In the genomic region with DNA sequence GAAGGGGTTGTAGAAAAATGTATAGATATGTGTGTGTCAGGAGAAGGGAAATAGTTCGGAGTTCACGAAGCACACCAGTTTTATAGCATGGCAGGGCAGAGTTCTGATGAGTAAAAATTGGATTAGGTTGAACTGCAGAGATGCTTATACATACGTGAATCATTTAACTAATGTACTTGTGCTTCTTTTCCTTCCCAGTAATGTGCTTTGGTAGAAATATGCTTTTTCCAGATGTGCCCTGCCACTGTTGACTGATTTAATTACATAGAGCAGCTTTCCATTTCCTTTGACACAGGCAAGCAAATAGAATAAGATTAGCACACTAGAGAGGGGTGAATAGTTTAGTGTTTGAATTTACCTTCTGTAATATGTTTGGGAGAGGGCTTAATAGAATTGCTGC, we compare ENCODE assay signal across 25 cellular contexts. TPM values are rescaled to one million over a fixed set of nuclear protein-coding genes. Genes with fewer than 3 reads are reported as not detected.
DNase-seq lines count a peak whose midpoint lies in the region; ATAC-seq and TF ChIP-seq lines count a peak whose summit lies in the region.
"Had no signal": no experiment of that assay in that cellular context is flagged by ENCODE, and none has a peak within 500 bp of the region (broad histone marks: within the 10 kb centered on the region; RNA-seq: fewer than 3 reads in every experiment).

No MANE protein-coding gene starts in this region.

- no peak for TF ChIP-seq CTCF in uterus (IDR thresholded peaks at IDR 0.05)

- peak overlapping the region; percentile 13 for H3K27ac Mint-ChIP-seq in activated naive CD8-positive, alpha-beta T cell
- H3K27ac Mint-ChIP-seq in activated naive CD8-positive, alpha-beta T cell treated with anti-CD3 and anti-CD28 coated beads for 36 hours = no peak overlapping the region
- H3K27ac Mint-ChIP-seq in activated naive CD8-positive, alpha-beta T cell treated with anti-CD3 and anti-CD28 coated beads, Interleukin-2, amount 50 U/mL, for 24 hours = peak overlapping the region; percentile 88
- H3K27ac Mint-ChIP-seq: activated naive CD4-positive, alpha-beta T cell treated with anti-CD3 and anti-CD28 coated beads, Interleukin-2, amount 10 ng/mL, durations not matched to agents 7 days and 5 days had no signal

- no peaks in the 10 kb centered on the region for H3K27me3 Mint-ChIP-seq in activated naive CD8-positive, alpha-beta T cell
- H3K27me3 Mint-ChIP-seq in activated naive CD8-positive, alpha-beta T cell treated with anti-CD3 and anti-CD28 coated beads for 36 hours = no peaks in the 10 kb centered on the region
- no peaks in the 10 kb centered on the region for H3K27me3 Mint-ChIP-seq in activated naive CD8-positive, alpha-beta T cell treated with anti-CD3 and anti-CD28 coated beads, Interleukin-2, amount 50 U/mL, for 24 hours
- H3K27me3 Mint-ChIP-seq: activated naive CD4-positive, alpha-beta T cell treated with anti-CD3 and anti-CD28 coated beads, Interleukin-2, amount 10 ng/mL, durations not matched to agents 7 days and 5 days; naive thymus-derived CD4-positive, alpha-beta T cell; T-cell had no signal

- H3K4me3 Mint-ChIP-seq in activated naive CD8-positive, alpha-beta T cell = no peak overlapping the region
- no peak overlapping the region for H3K4me3 Mint-ChIP-seq in activated naive CD8-positive, alpha-beta T cell treated with anti-CD3 and anti-CD28 coated beads for 36 hours
- H3K4me3 Mint-ChIP-seq in activated naive CD8-positive, alpha-beta T cell treated with anti-CD3 and anti-CD28 coated beads, Interleukin-2, amount 50 U/mL, for 24 hours = no peak overlapping the region
- H3K4me3 Mint-ChIP-seq: activated naive CD4-positive, alpha-beta T cell treated with anti-CD3 and anti-CD28 coated beads, Interleukin-2, amount 10 ng/mL, durations not matched to agents 7 days and 5 days; CD14-positive monocyte; naive thymus-derived CD4-positive, alpha-beta T cell; T-cell had no signal

- TF ChIP-seq POLR2A in uterus (IDR thresholded peaks at IDR 0.05) = no peak

- DNase-seq in activated naive CD8-positive, alpha-beta T cell treated with anti-CD3 and anti-CD28 coated beads for 36 hours = no peak
- no peak for DNase-seq in activated naive CD8-positive, alpha-beta T cell treated with anti-CD3 and anti-CD28 coated beads, Interleukin-2, amount 50 U/mL, for 24 hours
- DNase-seq in left kidney (ENCODE audit: low read depth, low spot score) (peak; percentile 41), uterus (no peak), SIG-M5 (lab: John Stamatoyannopoulos, UW) (no peak), NCI-H446 (lab: John Stamatoyannopoulos, UW) (no peak), Kasumi-1 (lab: John Stamatoyannopoulos, UW) (no peak)
- DNase-seq: activated CD4-positive, alpha-beta T cell treated with anti-CD3 and anti-CD28 coated beads for 48 hours; activated naive CD4-positive, alpha-beta T cell treated with anti-CD3 and anti-CD28 coated beads, Interleukin-2, amount 10 ng/mL, durations not matched to agents 7 days and 5 days; effector CD4-positive, alpha-beta T cell; esophagus squamous epithelium; Karpas-422; naive thymus-derived CD4-positive, alpha-beta T cell; NCI-H1048; NCI-H187 treated with DMSO at 0.1 percent for 48 hours; NCI-H226; NCI-H82; Right ventricle myocardium superior; stimulated activated CD4-positive, alpha-beta T cell treated with anti-CD3 and anti-CD28 coated beads, Interleukin-15, amount 100 ng/mL, for 24 hours; substantia nigra; T-cell had no signal

- no peak overlapping the region for H3K4me3 ChIP-seq in uterus
- H3K4me3 ChIP-seq: esophagus squamous epithelium had no signal

- H3K27me3 ChIP-seq in uterus = no peaks in the 10 kb centered on the region
- H3K27me3 ChIP-seq: esophagus squamous epithelium had no signal

- H3K4me1 ChIP-seq in uterus = peaks cover 0 to 16% of the 10 kb centered on the region in 2 donors
- H3K4me1 ChIP-seq: parathyroid adenoma had no signal

- H3K27ac ChIP-seq in uterus = peak overlapping the region; percentile 46 to 73
- H3K27ac ChIP-seq: esophagus squamous epithelium, parathyroid adenoma had no signal

- intact Hi-C loops in uterus (cut with DNase I; ENCODE audit: low total_unique reads) = no loop called here

- H3K36me3 Mint-ChIP-seq in activated naive CD8-positive, alpha-beta T cell = peaks cover 19% of the 10 kb centered on the region
- H3K36me3 Mint-ChIP-seq in activated naive CD8-positive, alpha-beta T cell treated with anti-CD3 and anti-CD28 coated beads for 36 hours = peaks cover 40% of the 10 kb centered on the region
- peaks cover 78% of the 10 kb centered on the region for H3K36me3 Mint-ChIP-seq in activated naive CD8-positive, alpha-beta T cell treated with anti-CD3 and anti-CD28 coated beads, Interleukin-2, amount 50 U/mL, for 24 hours (ENCODE audit: low read depth)

- no peaks in the 10 kb centered on the region for H3K9me3 ChIP-seq in uterus
- H3K9me3 ChIP-seq: esophagus squamous epithelium had no signal

- peaks cover 20% of the 10 kb centered on the region for H3K4me1 Mint-ChIP-seq in activated naive CD8-positive, alpha-beta T cell (ENCODE audit: low read depth)
- H3K4me1 Mint-ChIP-seq in activated naive CD8-positive, alpha-beta T cell treated with anti-CD3 and anti-CD28 coated beads for 36 hours = peaks cover 20% of the 10 kb centered on the region
- H3K4me1 Mint-ChIP-seq in activated naive CD8-positive, alpha-beta T cell treated with anti-CD3 and anti-CD28 coated beads, Interleukin-2, amount 50 U/mL, for 24 hours = peaks cover 36% of the 10 kb centered on the region
- H3K4me1 Mint-ChIP-seq: activated naive CD4-positive, alpha-beta T cell treated with anti-CD3 and anti-CD28 coated beads, Interleukin-2, amount 10 ng/mL, durations not matched to agents 7 days and 5 days; T-cell had no signal

- no peaks in the 10 kb centered on the region for H3K9me3 Mint-ChIP-seq in activated naive CD8-positive, alpha-beta T cell (ENCODE audit: low read depth)
- no peaks in the 10 kb centered on the region for H3K9me3 Mint-ChIP-seq in activated naive CD8-positive, alpha-beta T cell treated with anti-CD3 and anti-CD28 coated beads for 36 hours
- peaks cover 4% of the 10 kb centered on the region for H3K9me3 Mint-ChIP-seq in activated naive CD8-positive, alpha-beta T cell treated with anti-CD3 and anti-CD28 coated beads, Interleukin-2, amount 50 U/mL, for 24 hours
- H3K9me3 Mint-ChIP-seq: activated naive CD4-positive, alpha-beta T cell treated with anti-CD3 and anti-CD28 coated beads, Interleukin-2, amount 10 ng/mL, durations not matched to agents 7 days and 5 days; CD14-positive monocyte; naive thymus-derived CD4-positive, alpha-beta T cell; T-cell had no signal

- H3K36me3 ChIP-seq in uterus = no peaks in the 10 kb centered on the region

- no peak for ATAC-seq in activated naive CD8-positive, alpha-beta T cell treated with anti-CD3 and anti-CD28 coated beads, Interleukin-2, amount 50 U/mL, for 24 hours
- ATAC-seq: naive thymus-derived CD4-positive, alpha-beta T cell; sciatic nerve; T-cell had no signal

RNA-seq across cellular contexts. Expression of a gene that starts 29.0 kb away (rescaled TPM):
- total RNA-seq in activated naive CD8-positive, alpha-beta T cell treated with anti-CD3 and anti-CD28 coated beads for 36 hours = 1 to 10 TPM; 3.9 to 5.1 TPM
- 10 to 100 TPM; 16.8 to 47.6 (median 39.3) TPM for total RNA-seq in uterus

RNA-seq across cellular contexts. Expression of a gene that starts 44.6 kb away (rescaled TPM):
- not detected for total RNA-seq in activated naive CD8-positive, alpha-beta T cell treated with anti-CD3 and anti-CD28 coated beads for 36 hours
- total RNA-seq in uterus = 1 to 10 TPM; 2.9 to 8.6 (median 4.0) TPM
- total RNA-seq: naive thymus-derived CD4-positive, alpha-beta T cell had no signal
